25 cellular contexts compared by ENCODE assay signal in the genomic region with DNA sequence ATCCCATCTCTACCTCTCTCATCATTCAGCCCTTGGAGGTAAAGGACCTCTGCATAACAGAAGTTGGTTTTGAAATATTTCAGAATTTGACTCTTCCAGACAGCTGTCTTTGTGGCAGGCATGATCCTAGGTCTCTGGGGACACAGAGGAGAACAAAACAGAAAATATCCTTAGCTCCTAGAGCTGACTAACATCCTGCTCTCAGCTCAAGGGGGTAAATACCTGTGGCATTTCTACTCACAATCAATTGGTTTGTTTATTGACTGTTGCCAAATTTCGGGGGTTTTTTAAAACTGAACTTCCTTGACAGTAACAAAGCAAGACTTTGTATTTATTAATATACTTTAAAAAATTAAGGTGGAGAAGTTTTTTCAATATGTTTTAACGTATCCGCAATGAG.
A peak's percentile ranks its signal among the peaks of the same experiment; 100 is the strongest.
DNase-seq lines count a peak whose midpoint lies in the region; ATAC-seq and TF ChIP-seq lines count a peak whose summit lies in the region.
"Had no signal": no experiment of that assay in that cellular context is flagged by ENCODE, and none has a peak within 500 bp of the region (broad histone marks: within the 10 kb centered on the region; RNA-seq: fewer than 3 reads in every experiment).

No MANE protein-coding gene starts in this region.

- WGBS in right cardiac atrium: 80% methylated on average over 3 of the region's 3 CpGs

- peaks cover 17% of the 10 kb centered on the region for H3K4me1 Mint-ChIP-seq in chondrocyte (ENCODE audit: low read depth)
- H3K4me1 Mint-ChIP-seq: brain had no signal

- no peak overlapping the region for H3K4me3 Mint-ChIP-seq in chondrocyte (ENCODE audit: unreplicated experiment)
- H3K4me3 Mint-ChIP-seq: activated naive CD8-positive, alpha-beta T cell; brain had no signal

- H3K36me3 Mint-ChIP-seq in chondrocyte (ENCODE audit: low read depth): no peaks in the 10 kb centered on the region
- H3K36me3 Mint-ChIP-seq: activated naive CD8-positive, alpha-beta T cell; brain had no signal

- no peaks in the 10 kb centered on the region for H3K27me3 ChIP-seq in right cardiac atrium (ENCODE audit: control insufficient read depth, insufficient read depth)
- H3K27me3 ChIP-seq: ovary, sigmoid colon, SJSA1, transverse colon had no signal

- H3K27ac ChIP-seq in right cardiac atrium (ENCODE audit: low read length): no peak overlapping the region
- H3K27ac ChIP-seq: KMS-11, ovary, PC-9, sigmoid colon, SJSA1, transverse colon had no signal

- H3K9me3 ChIP-seq in right cardiac atrium (ENCODE audit: control insufficient read depth, low read length): no peaks in the 10 kb centered on the region
- H3K9me3 ChIP-seq: ovary, sigmoid colon, SJSA1, transverse colon had no signal

- DNase-seq in Daoy (ENCODE audit: low read depth) (peak; percentile 12), M059J (ENCODE audit: low read depth) (peak; percentile 41), chondrocyte (ENCODE audit: low spot score) (no peak), renal cortical epithelial cell (ENCODE audit: low read depth) (peak; percentile 61), NCI-H2081 treated with DMSO at 0.1 percent for 48 hours (lab: John Stamatoyannopoulos, UW) (no peak), right cardiac atrium (no peak), posterior cingulate gyrus (no peak)
- DNase-seq: activated CD8-positive, alpha-beta memory T cell treated with anti-CD3 and anti-CD28 coated beads for 24 hours; activated T-cell treated with anti-CD3 and anti-CD28 coated beads, Interleukin-2, amount 50 U/mL, for 48 hours; hippocampal formation; NCI-H1092 treated with DMSO at 0.1 percent for 48 hours; NCI-H69; ovary; PC-9; sigmoid colon; stimulated activated CD4-positive, alpha-beta T cell treated with anti-CD3 and anti-CD28 coated beads, Interleukin-1b, Interleukin-23, amount 100 ng/mL, for 48 hours; stimulated activated naive CD4-positive, alpha-beta T cell treated with Interleukin-2 at 50 U/mL for 16 hours; T-helper 9 cell; transverse colon had no signal

- H3K27me3 Mint-ChIP-seq in chondrocyte (ENCODE audit: low read depth): no peaks in the 10 kb centered on the region
- H3K27me3 Mint-ChIP-seq: activated naive CD8-positive, alpha-beta T cell had no signal

- no peak for TF ChIP-seq CTCF in chondrocyte (IDR thresholded peaks at IDR 0.05)

- intact Hi-C loops in right cardiac atrium (cut with DNase I): no loop called here
- intact Hi-C loops in posterior cingulate gyrus (cut with DNase I): no loop called here

- no peaks in the 10 kb centered on the region for H3K9me3 Mint-ChIP-seq in chondrocyte (ENCODE audit: low read depth)
- H3K9me3 Mint-ChIP-seq: brain had no signal

- no peaks in the 10 kb centered on the region for H3K4me1 ChIP-seq in right cardiac atrium (ENCODE audit: control insufficient read depth, insufficient read depth, low read length)
- H3K4me1 ChIP-seq: sigmoid colon, transverse colon had no signal

- peak overlapping the region; percentile 34 for H3K27ac Mint-ChIP-seq in chondrocyte (ENCODE audit: unreplicated experiment)
- H3K27ac Mint-ChIP-seq: activated naive CD8-positive, alpha-beta T cell; brain had no signal

- no peak for ATAC-seq in right cardiac atrium
- ATAC-seq: activated CD4-positive, CD25-positive, alpha-beta regulatory T cell treated with anti-CD3 and anti-CD28 coated beads, Interleukin-2, amount 50 U/mL, for 24 hours had no signal

- no peak overlapping the region for H3K4me3 ChIP-seq in right cardiac atrium (ENCODE audit: low read length)
- H3K4me3 ChIP-seq: lung, ovary, PC-9, sigmoid colon, SJSA1, transverse colon had no signal

Comparison
In these comparisons a context has a peak if more than half of its experiments do, and no peak if none do; other contexts are left out.
1. DNase-seq: peak in Daoy (single experiment), M059J (single experiment) and renal cortical epithelial cell (single experiment); none in chondrocyte (single experiment), NCI-H2081 treated with DMSO at 0.1 percent for 48 hours (single experiment), right cardiac atrium (0 of 3) and posterior cingulate gyrus (0 of 10).